Comparison of ENCODE assay signal across 9 cellular contexts in genomic region chr12:18224745-18225144, GRCh38. TPM values are rescaled to one million over a fixed set of nuclear protein-coding genes. Genes with fewer than 3 reads are reported as not detected.
DNase-seq lines count a peak whose midpoint lies in the region; ATAC-seq and TF ChIP-seq lines count a peak whose summit lies in the region.
"Had no signal": no experiment of that assay in that cellular context is flagged by ENCODE, and none has a peak within 500 bp of the region (broad histone marks: within the 10 kb centered on the region; RNA-seq: fewer than 3 reads in every experiment).

No MANE protein-coding gene starts in this region.

- H3K36me3 ChIP-seq in OCI-LY7 (ENCODE audit: insufficient read depth, low read length) = no peaks in the 10 kb centered on the region

- no peaks in the 10 kb centered on the region for H4K20me1 ChIP-seq in OCI-LY7 (ENCODE audit: insufficient read depth, low read length)

- H3K27ac Mint-ChIP-seq in T-helper 2 cell treated with Interferon-gamma antibody and Interleukin-4, amounts not matched to agents 5 μg/mL and 100 μg/mL, for 36 hours = no peak overlapping the region
- H3K27ac Mint-ChIP-seq: activated naive CD4-positive, alpha-beta T cell treated with anti-CD3 and anti-CD28 coated beads, Interleukin-2, amount 50 U/mL, for 24 hours had no signal

- no peak overlapping the region for H2AFZ ChIP-seq in OCI-LY7 (ENCODE audit: low read length)

- H3K79me2 ChIP-seq in OCI-LY7 (ENCODE audit: insufficient read depth, low read depth, low read length) = no peaks in the 10 kb centered on the region

- H3K4me2 ChIP-seq in OCI-LY7 (ENCODE audit: low read length) = no peak overlapping the region

- TF ChIP-seq CTCF in OCI-LY7 (conservative IDR thresholded peaks at IDR 0.05; ENCODE audit: low read length) = peak; percentile 61
- peak; percentile 67 for TF ChIP-seq CTCF in fibroblast of pulmonary artery (IDR thresholded peaks at IDR 0.05; ENCODE audit: low read length, missing control alignments)

- no peaks in the 10 kb centered on the region for H3K4me1 Mint-ChIP-seq in T-helper 2 cell treated with Interferon-gamma antibody and Interleukin-4, amounts not matched to agents 5 μg/mL and 100 μg/mL, for 36 hours (ENCODE audit: low read depth)
- H3K4me1 Mint-ChIP-seq: activated naive CD4-positive, alpha-beta T cell treated with anti-CD3 and anti-CD28 coated beads, Interleukin-2, amount 50 U/mL, for 24 hours had no signal

- H3K4me3 Mint-ChIP-seq in T-helper 2 cell treated with Interferon-gamma antibody and Interleukin-4, amounts not matched to agents 5 μg/mL and 100 μg/mL, for 36 hours = no peak overlapping the region
- H3K4me3 Mint-ChIP-seq: activated naive CD4-positive, alpha-beta T cell treated with anti-CD3 and anti-CD28 coated beads, Interleukin-2, amount 50 U/mL, for 24 hours had no signal

- no peak overlapping the region for H3K27ac ChIP-seq in OCI-LY7 (ENCODE audit: low read depth, low read length, poor library complexity, severe bottlenecking)

- BruUV-seq in OCI-LY7 (replicated peaks; lab: Mats Ljungman, UMichigan) = no TSS peak

- H3K27me3 Mint-ChIP-seq in T-helper 2 cell treated with Interferon-gamma antibody and Interleukin-4, amounts not matched to agents 5 μg/mL and 100 μg/mL, for 36 hours (ENCODE audit: low read depth) = no peaks in the 10 kb centered on the region
- H3K27me3 Mint-ChIP-seq: activated naive CD4-positive, alpha-beta T cell treated with anti-CD3 and anti-CD28 coated beads, Interleukin-2, amount 50 U/mL, for 24 hours had no signal

- no peaks in the 10 kb centered on the region for H3K9me2 ChIP-seq in OCI-LY7 (ENCODE audit: insufficient read depth, low read length)

- CTCF ChIA-PET in OCI-LY7 (lab: Charles Lee; ENCODE audit: unreplicated experiment) = no interaction called here

- H3K4me3 ChIP-seq in OCI-LY7 (ENCODE audit: low read depth, low read length, poor library complexity, severe bottlenecking) (no peak overlapping the region), fibroblast of pulmonary artery (replicated peaks; ENCODE audit: low read depth, low read length) (no peak overlapping the region)

- peak; percentile 27 for DNase-seq in AG20443 (ENCODE audit: low spot score)
- peak; percentile 3 for DNase-seq in OCI-LY7 (ENCODE audit: low spot score)
- peak; percentile 71 for DNase-seq in fibroblast of pulmonary artery (ENCODE audit: low read depth)
- peak; percentile 63 for DNase-seq in superior temporal gyrus (ENCODE audit: extremely low spot score)
- no peak for DNase-seq in T-helper 2 cell treated with Interferon-gamma antibody and Interleukin-4, amounts not matched to agents 5 μg/mL and 100 μg/mL, for 36 hours (ENCODE audit: low spot score)
- DNase-seq in central memory CD4-positive, alpha-beta T cell = no peak

- POLR2A ChIA-PET in OCI-LY7 (lab: Charles Lee) = interaction anchor here (0.5 to 1.3 kb wide), 5 partner anchors 14 to 247 kb away, joined by 3 to 4 read pairs (median 3); no protein-coding TSS in a partner anchor

- no peaks in the 10 kb centered on the region for H3K9me3 Mint-ChIP-seq in T-helper 2 cell treated with Interferon-gamma antibody and Interleukin-4, amounts not matched to agents 5 μg/mL and 100 μg/mL, for 36 hours

- H3K4me1 ChIP-seq in OCI-LY7 (ENCODE audit: insufficient read depth, low read length, poor library complexity, severe bottlenecking) = no peaks in the 10 kb centered on the region

- intact Hi-C loops in OCI-LY7 (cut with micrococcal nuclease; ENCODE audit: unreplicated experiment) = loop anchor here (1.0 kb wide), 1 partner anchor 84 kb away; no protein-coding TSS in a partner anchor

- ATAC-seq in HG03432 (IDR thresholded peaks at IDR 0.05; ENCODE audit: unreplicated experiment) = peak; percentile 59
- no peak for ATAC-seq in GM21390 (IDR thresholded peaks at IDR 0.05; ENCODE audit: unreplicated experiment)

- no peaks in the 10 kb centered on the region for H3K9me3 ChIP-seq in OCI-LY7 (ENCODE audit: low read length)

- no peaks in the 10 kb centered on the region for H3K36me3 Mint-ChIP-seq in T-helper 2 cell treated with Interferon-gamma antibody and Interleukin-4, amounts not matched to agents 5 μg/mL and 100 μg/mL, for 36 hours (ENCODE audit: low read depth)
- H3K36me3 Mint-ChIP-seq: activated naive CD4-positive, alpha-beta T cell treated with anti-CD3 and anti-CD28 coated beads, Interleukin-2, amount 50 U/mL, for 24 hours had no signal

RNA-seq across cellular contexts. Expression of gene PIK3C2G, which starts 36.6 kb away (rescaled TPM):
- total RNA-seq in OCI-LY7 (2014; rRNA removed; shearing (Covaris generic)) = not detected in 2 replicates
- total RNA-seq in OCI-LY7 (2022) = not detected in 2 replicates

Comparison
In these comparisons a context has a peak if more than half of its experiments do, and no peak if none do; other contexts are left out.
1. DNase-seq: peak in AG20443 (single experiment), OCI-LY7 (single experiment), fibroblast of pulmonary artery (single experiment) and superior temporal gyrus (single experiment); none in T-helper 2 cell treated with Interferon-gamma antibody and Interleukin-4, amounts not matched to agents 5 μg/mL and 100 μg/mL, for 36 hours (single experiment) and central memory CD4-positive, alpha-beta T cell (single experiment).